16 cellular contexts compared by ENCODE assay signal in the genomic region with DNA sequence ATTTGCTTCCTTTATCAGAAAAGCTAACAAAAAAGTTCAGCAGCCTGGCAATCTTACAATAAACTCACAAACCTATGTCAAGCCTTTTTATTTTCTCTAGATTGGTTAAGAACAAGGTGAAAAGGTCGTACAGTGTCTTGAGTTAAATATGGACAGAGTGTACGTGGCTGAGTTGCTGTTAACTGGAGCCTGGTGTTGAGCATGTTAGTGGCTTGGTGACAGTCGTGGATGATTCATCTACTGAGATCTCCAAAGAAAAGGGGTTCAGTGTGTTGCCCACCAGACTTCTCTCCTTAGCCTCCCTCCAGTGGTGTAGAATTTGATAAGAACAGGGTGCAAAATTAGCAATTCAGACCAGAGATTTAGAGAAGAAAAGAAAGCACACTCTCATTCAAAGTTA.
"Had no signal": no experiment of that assay in that cellular context is flagged by ENCODE, and none has a peak within 500 bp of the region (broad histone marks: within the 10 kb centered on the region; RNA-seq: fewer than 3 reads in every experiment).

No MANE protein-coding gene starts in this region.

- H3K27me3 ChIP-seq: gastrocnemius medialis, heart right ventricle, pancreas, upper lobe of right lung had no signal

- H3K9me3 Mint-ChIP-seq: activated CD4-positive, alpha-beta memory T cell treated with anti-CD3 and anti-CD28 coated beads for 36 hours; activated naive CD4-positive, alpha-beta T cell treated with anti-CD3 and anti-CD28 coated beads, Interleukin-2, amount 10 ng/mL, durations not matched to agents 7 days and 5 days; activated T-cell treated with anti-CD3 and anti-CD28 coated beads, Interleukin-2, amount 50 U/mL, for 24 hours; central memory CD8-positive, alpha-beta T cell had no signal

- H3K36me3 ChIP-seq: gastrocnemius medialis, heart right ventricle, pancreas, upper lobe of right lung had no signal

- H3K4me1 Mint-ChIP-seq: activated CD4-positive, alpha-beta T cell treated with anti-CD3 and anti-CD28 coated beads for 36 hours; activated naive CD4-positive, alpha-beta T cell treated with anti-CD3 and anti-CD28 coated beads, Interleukin-2, amount 10 ng/mL, durations not matched to agents 7 days and 5 days; central memory CD8-positive, alpha-beta T cell; T-helper 17 cell had no signal

- ATAC-seq: activated CD4-positive, alpha-beta T cell treated with anti-CD3 and anti-CD28 coated beads for 36 hours; gastrocnemius medialis; pancreas; T-helper 17 cell; upper lobe of right lung had no signal

- H3K9me3 ChIP-seq: gastrocnemius medialis, heart right ventricle, pancreas, upper lobe of right lung had no signal

- H3K27ac ChIP-seq: gastrocnemius medialis, heart right ventricle, pancreas, upper lobe of right lung had no signal

- FAIRE-seq: pancreas had no signal

- H3K36me3 Mint-ChIP-seq: activated CD4-positive, alpha-beta memory T cell treated with anti-CD3 and anti-CD28 coated beads for 36 hours; activated naive CD4-positive, alpha-beta T cell treated with anti-CD3 and anti-CD28 coated beads, Interleukin-2, amount 10 ng/mL, durations not matched to agents 7 days and 5 days had no signal

- H3K4me3 Mint-ChIP-seq: activated CD4-positive, alpha-beta memory T cell treated with anti-CD3 and anti-CD28 coated beads for 36 hours; activated CD4-positive, alpha-beta T cell treated with anti-CD3 and anti-CD28 coated beads for 36 hours; activated naive CD4-positive, alpha-beta T cell treated with anti-CD3 and anti-CD28 coated beads, Interleukin-2, amount 10 ng/mL, durations not matched to agents 7 days and 5 days; activated T-cell treated with anti-CD3 and anti-CD28 coated beads, Interleukin-2, amount 50 U/mL, for 24 hours; central memory CD8-positive, alpha-beta T cell; T-helper 17 cell had no signal

- H3K27me3 Mint-ChIP-seq: activated CD4-positive, alpha-beta T cell treated with anti-CD3 and anti-CD28 coated beads for 36 hours had no signal

- H3K4me3 ChIP-seq: gastrocnemius medialis, heart right ventricle, pancreas, upper lobe of right lung had no signal

- DNase-seq: activated CD4-positive, alpha-beta memory T cell treated with anti-CD3 and anti-CD28 coated beads for 36 hours; activated CD4-positive, alpha-beta T cell treated with anti-CD3 and anti-CD28 coated beads for 36 hours; activated naive CD4-positive, alpha-beta T cell treated with anti-CD3 and anti-CD28 coated beads, Interleukin-2, amount 10 ng/mL, durations not matched to agents 7 days and 5 days; activated T-cell treated with anti-CD3 and anti-CD28 coated beads, Interleukin-2, amount 50 U/mL, for 24 hours; effector CD8-positive, alpha-beta T cell; gastrocnemius medialis; heart right ventricle; left cardiac atrium; pancreas; stimulated activated CD4-positive, alpha-beta T cell treated with anti-CD3 and anti-CD28 coated beads, Interleukin-4, amount 100 ng/mL, for 24 hours; stimulated activated CD8-positive, alpha-beta memory T cell treated with anti-CD3 and anti-CD28 coated beads, Interleukin-4, amount 100 ng/mL, for 48 hours; stimulated activated naive CD4-positive, alpha-beta T cell treated with Interleukin-2 at 50 U/mL for 16 hours; substantia nigra; T-helper 17 cell; upper lobe of right lung had no signal

- H3K27ac Mint-ChIP-seq: activated CD4-positive, alpha-beta memory T cell treated with anti-CD3 and anti-CD28 coated beads for 36 hours; activated CD4-positive, alpha-beta T cell treated with anti-CD3 and anti-CD28 coated beads for 36 hours; activated naive CD4-positive, alpha-beta T cell treated with anti-CD3 and anti-CD28 coated beads, Interleukin-2, amount 10 ng/mL, durations not matched to agents 7 days and 5 days; activated T-cell treated with anti-CD3 and anti-CD28 coated beads, Interleukin-2, amount 50 U/mL, for 24 hours; T-helper 17 cell had no signal

- H3K4me1 ChIP-seq: pancreas, upper lobe of right lung had no signal
